Comparison of ENCODE assay signal across 2 cellular contexts in the genomic region with DNA sequence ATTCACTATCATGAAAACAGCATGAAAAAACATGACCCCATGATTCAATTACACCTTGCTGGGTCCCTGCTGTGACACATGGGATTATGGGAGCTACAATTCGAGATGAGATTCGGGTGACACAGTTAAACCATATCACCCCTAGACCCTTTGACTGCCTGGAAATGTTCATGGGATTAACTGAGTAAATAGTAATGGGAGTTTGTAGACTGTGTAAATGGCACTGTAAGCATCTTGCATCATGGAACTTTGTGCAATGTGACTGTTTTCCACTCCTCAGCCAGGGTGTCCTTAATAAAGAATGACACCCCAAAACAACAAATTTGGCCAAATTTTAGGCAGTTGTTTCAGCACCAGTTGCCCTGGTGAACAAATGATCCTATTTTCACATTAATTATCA.
A peak's percentile ranks its signal among the peaks of the same experiment; 100 is the strongest.
TF ChIP-seq lines count a peak whose summit lies in the region.

No MANE protein-coding gene starts in this region.

TF ChIP-seq in WTC11, 78 proteins besides CTCF, POLR2A, EP300 and RAD21:
- TF ChIP-seq, protein P1, sequence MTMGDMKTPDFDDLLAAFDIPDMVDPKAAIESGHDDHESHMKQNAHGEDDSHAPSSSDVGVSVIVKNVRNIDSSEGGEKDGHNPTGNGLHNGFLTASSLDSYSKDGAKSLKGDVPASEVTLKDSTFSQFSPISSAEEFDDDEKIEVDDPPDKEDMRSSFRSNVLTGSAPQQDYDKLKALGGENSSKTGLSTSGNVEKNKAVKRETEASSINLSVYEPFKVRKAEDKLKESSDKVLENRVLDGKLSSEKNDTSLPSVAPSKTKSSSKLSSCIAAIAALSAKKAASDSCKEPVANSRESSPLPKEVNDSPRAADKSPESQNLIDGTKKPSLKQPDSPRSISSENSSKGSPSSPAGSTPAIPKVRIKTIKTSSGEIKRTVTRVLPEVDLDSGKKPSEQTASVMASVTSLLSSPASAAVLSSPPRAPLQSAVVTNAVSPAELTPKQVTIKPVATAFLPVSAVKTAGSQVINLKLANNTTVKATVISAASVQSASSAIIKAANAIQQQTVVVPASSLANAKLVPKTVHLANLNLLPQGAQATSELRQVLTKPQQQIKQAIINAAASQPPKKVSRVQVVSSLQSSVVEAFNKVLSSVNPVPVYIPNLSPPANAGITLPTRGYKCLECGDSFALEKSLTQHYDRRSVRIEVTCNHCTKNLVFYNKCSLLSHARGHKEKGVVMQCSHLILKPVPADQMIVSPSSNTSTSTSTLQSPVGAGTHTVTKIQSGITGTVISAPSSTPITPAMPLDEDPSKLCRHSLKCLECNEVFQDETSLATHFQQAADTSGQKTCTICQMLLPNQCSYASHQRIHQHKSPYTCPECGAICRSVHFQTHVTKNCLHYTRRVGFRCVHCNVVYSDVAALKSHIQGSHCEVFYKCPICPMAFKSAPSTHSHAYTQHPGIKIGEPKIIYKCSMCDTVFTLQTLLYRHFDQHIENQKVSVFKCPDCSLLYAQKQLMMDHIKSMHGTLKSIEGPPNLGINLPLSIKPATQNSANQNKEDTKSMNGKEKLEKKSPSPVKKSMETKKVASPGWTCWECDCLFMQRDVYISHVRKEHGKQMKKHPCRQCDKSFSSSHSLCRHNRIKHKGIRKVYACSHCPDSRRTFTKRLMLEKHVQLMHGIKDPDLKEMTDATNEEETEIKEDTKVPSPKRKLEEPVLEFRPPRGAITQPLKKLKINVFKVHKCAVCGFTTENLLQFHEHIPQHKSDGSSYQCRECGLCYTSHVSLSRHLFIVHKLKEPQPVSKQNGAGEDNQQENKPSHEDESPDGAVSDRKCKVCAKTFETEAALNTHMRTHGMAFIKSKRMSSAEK (CRISPR knock-in tag; IDR thresholded peaks at IDR 0.05; ENCODE audit: borderline replicate concordance) = no peak
- peak; percentile 95 for TF ChIP-seq GABPB1 (CRISPR knock-in tag; IDR thresholded peaks at IDR 0.05)
- TF ChIP-seq, protein P2, sequence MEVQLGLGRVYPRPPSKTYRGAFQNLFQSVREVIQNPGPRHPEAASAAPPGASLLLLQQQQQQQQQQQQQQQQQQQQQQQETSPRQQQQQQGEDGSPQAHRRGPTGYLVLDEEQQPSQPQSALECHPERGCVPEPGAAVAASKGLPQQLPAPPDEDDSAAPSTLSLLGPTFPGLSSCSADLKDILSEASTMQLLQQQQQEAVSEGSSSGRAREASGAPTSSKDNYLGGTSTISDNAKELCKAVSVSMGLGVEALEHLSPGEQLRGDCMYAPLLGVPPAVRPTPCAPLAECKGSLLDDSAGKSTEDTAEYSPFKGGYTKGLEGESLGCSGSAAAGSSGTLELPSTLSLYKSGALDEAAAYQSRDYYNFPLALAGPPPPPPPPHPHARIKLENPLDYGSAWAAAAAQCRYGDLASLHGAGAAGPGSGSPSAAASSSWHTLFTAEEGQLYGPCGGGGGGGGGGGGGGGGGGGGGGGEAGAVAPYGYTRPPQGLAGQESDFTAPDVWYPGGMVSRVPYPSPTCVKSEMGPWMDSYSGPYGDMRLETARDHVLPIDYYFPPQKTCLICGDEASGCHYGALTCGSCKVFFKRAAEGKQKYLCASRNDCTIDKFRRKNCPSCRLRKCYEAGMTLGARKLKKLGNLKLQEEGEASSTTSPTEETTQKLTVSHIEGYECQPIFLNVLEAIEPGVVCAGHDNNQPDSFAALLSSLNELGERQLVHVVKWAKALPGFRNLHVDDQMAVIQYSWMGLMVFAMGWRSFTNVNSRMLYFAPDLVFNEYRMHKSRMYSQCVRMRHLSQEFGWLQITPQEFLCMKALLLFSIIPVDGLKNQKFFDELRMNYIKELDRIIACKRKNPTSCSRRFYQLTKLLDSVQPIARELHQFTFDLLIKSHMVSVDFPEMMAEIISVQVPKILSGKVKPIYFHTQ (CRISPR knock-in tag; IDR thresholded peaks at IDR 0.05) = no peak
- TF ChIP-seq, protein P3, sequence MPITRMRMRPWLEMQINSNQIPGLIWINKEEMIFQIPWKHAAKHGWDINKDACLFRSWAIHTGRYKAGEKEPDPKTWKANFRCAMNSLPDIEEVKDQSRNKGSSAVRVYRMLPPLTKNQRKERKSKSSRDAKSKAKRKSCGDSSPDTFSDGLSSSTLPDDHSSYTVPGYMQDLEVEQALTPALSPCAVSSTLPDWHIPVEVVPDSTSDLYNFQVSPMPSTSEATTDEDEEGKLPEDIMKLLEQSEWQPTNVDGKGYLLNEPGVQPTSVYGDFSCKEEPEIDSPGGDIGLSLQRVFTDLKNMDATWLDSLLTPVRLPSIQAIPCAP (CRISPR knock-in tag; IDR thresholded peaks at IDR 0.05) = no peak
- TF ChIP-seq JAZF1 (CRISPR knock-in tag; IDR thresholded peaks at IDR 0.05) = no peak

TF ChIP-seq in HepG2, 621 proteins besides CTCF, POLR2A, EP300 and RAD21 (continued from another document and continues in another):
- TF ChIP-seq ESRRA (CRISPR knock-in tag; IDR thresholded peaks at IDR 0.05; ENCODE audit: low read depth) (no peak), HNF4G (IDR thresholded peaks at IDR 0.05; ENCODE audit: borderline replicate concordance, low read depth, low read length) (peak; percentile 14; the same call in 1 of the 2 replicates), HNF4G (CRISPR knock-in tag; IDR thresholded peaks at IDR 0.05; ENCODE audit: borderline replicate concordance, low read depth) (no peak), SIN3A (IDR thresholded peaks at IDR 0.05; ENCODE audit: borderline replicate concordance, low read depth, low read length) (no peak), FOXO1 (CRISPR knock-in tag; IDR thresholded peaks at IDR 0.05) (peak; percentile 63; the same call in 1 of the 2 replicates), MBNL3 (CRISPR knock-in tag; conservative IDR thresholded peaks at IDR 0.05) (no peak), FOXP1 (IDR thresholded peaks at IDR 0.05) (no peak), FOXP1 (CRISPR knock-in tag; IDR thresholded peaks at IDR 0.05) (peak; percentile 73), MIER2 (CRISPR knock-in tag; IDR thresholded peaks at IDR 0.05) (no peak), SPEN (CRISPR knock-in tag; IDR thresholded peaks at IDR 0.05; ENCODE audit: low read depth) (no peak), MATR3 (CRISPR knock-in tag; IDR thresholded peaks at IDR 0.05) (no peak), NFYB (CRISPR knock-in tag; IDR thresholded peaks at IDR 0.05) (no peak), TMF1 (CRISPR knock-in tag; IDR thresholded peaks at IDR 0.05; ENCODE audit: low read depth) (no peak), RBFOX2 (IDR thresholded peaks at IDR 0.05; ENCODE audit: low read depth, low read length) (no peak), NFIB (CRISPR knock-in tag; IDR thresholded peaks at IDR 0.05; ENCODE audit: borderline replicate concordance) (no peak), ZNF879 (CRISPR knock-in tag; IDR thresholded peaks at IDR 0.05) (no peak), CBFB (CRISPR knock-in tag; IDR thresholded peaks at IDR 0.05) (no peak), ZNF589 (CRISPR knock-in tag; conservative IDR thresholded peaks at IDR 0.05) (no peak), ZNF615 (CRISPR knock-in tag; IDR thresholded peaks at IDR 0.05; ENCODE audit: borderline replicate concordance) (no peak), ZNF234 (CRISPR knock-in tag; conservative IDR thresholded peaks at IDR 0.05) (no peak), MTA3 (CRISPR knock-in tag; IDR thresholded peaks at IDR 0.05) (no peak), ZFP1 (CRISPR knock-in tag; IDR thresholded peaks at IDR 0.05) (no peak), ZNF605 (CRISPR knock-in tag; IDR thresholded peaks at IDR 0.05) (no peak), PPARG (CRISPR knock-in tag; conservative IDR thresholded peaks at IDR 0.05) (no peak), SIX1 (CRISPR knock-in tag; IDR thresholded peaks at IDR 0.05; ENCODE audit: borderline replicate concordance) (peak; percentile 41; the same call in 1 of the 2 replicates), FOXJ3 (CRISPR knock-in tag; IDR thresholded peaks at IDR 0.05; ENCODE audit: borderline replicate concordance) (no peak), IRF2 (CRISPR knock-in tag; IDR thresholded peaks at IDR 0.05) (no peak), NR2F1 (CRISPR knock-in tag; IDR thresholded peaks at IDR 0.05) (peak in 1 of 2 experiments; percentile 57; a peak in 1 of 4 replicates), YEATS2 (CRISPR knock-in tag; IDR thresholded peaks at IDR 0.05; ENCODE audit: borderline replicate concordance) (peak; percentile 21; the same call in 1 of the 2 replicates), JDP2 (CRISPR knock-in tag; IDR thresholded peaks at IDR 0.05; ENCODE audit: borderline replicate concordance) (no peak)
- TF ChIP-seq, protein P4, sequence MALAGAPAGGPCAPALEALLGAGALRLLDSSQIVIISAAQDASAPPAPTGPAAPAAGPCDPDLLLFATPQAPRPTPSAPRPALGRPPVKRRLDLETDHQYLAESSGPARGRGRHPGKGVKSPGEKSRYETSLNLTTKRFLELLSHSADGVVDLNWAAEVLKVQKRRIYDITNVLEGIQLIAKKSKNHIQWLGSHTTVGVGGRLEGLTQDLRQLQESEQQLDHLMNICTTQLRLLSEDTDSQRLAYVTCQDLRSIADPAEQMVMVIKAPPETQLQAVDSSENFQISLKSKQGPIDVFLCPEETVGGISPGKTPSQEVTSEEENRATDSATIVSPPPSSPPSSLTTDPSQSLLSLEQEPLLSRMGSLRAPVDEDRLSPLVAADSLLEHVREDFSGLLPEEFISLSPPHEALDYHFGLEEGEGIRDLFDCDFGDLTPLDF (CRISPR knock-in tag; IDR thresholded peaks at IDR 0.05) = no peak
- TF ChIP-seq, protein P5, sequence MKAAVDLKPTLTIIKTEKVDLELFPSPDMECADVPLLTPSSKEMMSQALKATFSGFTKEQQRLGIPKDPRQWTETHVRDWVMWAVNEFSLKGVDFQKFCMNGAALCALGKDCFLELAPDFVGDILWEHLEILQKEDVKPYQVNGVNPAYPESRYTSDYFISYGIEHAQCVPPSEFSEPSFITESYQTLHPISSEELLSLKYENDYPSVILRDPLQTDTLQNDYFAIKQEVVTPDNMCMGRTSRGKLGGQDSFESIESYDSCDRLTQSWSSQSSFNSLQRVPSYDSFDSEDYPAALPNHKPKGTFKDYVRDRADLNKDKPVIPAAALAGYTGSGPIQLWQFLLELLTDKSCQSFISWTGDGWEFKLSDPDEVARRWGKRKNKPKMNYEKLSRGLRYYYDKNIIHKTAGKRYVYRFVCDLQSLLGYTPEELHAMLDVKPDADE (CRISPR knock-in tag; IDR thresholded peaks at IDR 0.05) = no peak
- TF ChIP-seq, protein P6, sequence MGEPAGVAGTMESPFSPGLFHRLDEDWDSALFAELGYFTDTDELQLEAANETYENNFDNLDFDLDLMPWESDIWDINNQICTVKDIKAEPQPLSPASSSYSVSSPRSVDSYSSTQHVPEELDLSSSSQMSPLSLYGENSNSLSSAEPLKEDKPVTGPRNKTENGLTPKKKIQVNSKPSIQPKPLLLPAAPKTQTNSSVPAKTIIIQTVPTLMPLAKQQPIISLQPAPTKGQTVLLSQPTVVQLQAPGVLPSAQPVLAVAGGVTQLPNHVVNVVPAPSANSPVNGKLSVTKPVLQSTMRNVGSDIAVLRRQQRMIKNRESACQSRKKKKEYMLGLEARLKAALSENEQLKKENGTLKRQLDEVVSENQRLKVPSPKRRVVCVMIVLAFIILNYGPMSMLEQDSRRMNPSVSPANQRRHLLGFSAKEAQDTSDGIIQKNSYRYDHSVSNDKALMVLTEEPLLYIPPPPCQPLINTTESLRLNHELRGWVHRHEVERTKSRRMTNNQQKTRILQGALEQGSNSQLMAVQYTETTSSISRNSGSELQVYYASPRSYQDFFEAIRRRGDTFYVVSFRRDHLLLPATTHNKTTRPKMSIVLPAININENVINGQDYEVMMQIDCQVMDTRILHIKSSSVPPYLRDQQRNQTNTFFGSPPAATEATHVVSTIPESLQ (CRISPR knock-in tag; conservative IDR thresholded peaks at IDR 0.05) = no peak
- TF ChIP-seq, protein P7, sequence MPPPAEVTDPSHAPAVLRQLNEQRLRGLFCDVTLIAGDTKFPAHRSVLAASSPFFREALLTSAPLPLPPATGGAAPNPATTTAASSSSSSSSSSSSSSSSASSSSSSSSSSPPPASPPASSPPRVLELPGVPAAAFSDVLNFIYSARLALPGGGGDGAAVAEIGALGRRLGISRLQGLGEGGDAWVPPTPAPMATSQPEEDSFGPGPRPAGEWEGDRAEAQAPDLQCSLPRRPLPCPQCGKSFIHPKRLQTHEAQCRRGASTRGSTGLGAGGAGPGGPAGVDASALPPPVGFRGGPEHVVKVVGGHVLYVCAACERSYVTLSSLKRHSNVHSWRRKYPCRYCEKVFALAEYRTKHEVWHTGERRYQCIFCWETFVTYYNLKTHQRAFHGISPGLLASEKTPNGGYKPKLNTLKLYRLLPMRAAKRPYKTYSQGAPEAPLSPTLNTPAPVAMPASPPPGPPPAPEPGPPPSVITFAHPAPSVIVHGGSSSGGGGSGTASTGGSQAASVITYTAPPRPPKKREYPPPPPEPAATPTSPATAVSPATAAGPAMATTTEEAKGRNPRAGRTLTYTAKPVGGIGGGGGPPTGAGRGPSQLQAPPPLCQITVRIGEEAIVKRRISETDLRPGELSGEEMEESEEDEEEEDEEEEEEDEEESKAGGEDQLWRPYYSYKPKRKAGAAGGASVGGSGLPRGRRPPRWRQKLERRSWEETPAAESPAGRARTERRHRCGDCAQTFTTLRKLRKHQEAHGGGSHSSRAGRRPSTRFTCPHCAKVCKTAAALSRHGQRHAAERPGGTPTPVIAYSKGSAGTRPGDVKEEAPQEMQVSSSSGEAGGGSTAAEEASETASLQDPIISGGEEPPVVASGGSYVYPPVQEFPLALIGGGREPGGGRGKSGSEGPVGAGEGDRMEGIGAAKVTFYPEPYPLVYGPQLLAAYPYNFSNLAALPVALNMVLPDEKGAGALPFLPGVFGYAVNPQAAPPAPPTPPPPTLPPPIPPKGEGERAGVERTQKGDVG (CRISPR knock-in tag; IDR thresholded peaks at IDR 0.05; ENCODE audit: borderline replicate concordance) = no peak
- TF ChIP-seq, protein P8, sequence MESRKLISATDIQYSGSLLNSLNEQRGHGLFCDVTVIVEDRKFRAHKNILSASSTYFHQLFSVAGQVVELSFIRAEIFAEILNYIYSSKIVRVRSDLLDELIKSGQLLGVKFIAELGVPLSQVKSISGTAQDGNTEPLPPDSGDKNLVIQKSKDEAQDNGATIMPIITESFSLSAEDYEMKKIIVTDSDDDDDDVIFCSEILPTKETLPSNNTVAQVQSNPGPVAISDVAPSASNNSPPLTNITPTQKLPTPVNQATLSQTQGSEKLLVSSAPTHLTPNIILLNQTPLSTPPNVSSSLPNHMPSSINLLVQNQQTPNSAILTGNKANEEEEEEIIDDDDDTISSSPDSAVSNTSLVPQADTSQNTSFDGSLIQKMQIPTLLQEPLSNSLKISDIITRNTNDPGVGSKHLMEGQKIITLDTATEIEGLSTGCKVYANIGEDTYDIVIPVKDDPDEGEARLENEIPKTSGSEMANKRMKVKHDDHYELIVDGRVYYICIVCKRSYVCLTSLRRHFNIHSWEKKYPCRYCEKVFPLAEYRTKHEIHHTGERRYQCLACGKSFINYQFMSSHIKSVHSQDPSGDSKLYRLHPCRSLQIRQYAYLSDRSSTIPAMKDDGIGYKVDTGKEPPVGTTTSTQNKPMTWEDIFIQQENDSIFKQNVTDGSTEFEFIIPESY (CRISPR knock-in tag; IDR thresholded peaks at IDR 0.05) = no peak
- TF ChIP-seq, protein P9, sequence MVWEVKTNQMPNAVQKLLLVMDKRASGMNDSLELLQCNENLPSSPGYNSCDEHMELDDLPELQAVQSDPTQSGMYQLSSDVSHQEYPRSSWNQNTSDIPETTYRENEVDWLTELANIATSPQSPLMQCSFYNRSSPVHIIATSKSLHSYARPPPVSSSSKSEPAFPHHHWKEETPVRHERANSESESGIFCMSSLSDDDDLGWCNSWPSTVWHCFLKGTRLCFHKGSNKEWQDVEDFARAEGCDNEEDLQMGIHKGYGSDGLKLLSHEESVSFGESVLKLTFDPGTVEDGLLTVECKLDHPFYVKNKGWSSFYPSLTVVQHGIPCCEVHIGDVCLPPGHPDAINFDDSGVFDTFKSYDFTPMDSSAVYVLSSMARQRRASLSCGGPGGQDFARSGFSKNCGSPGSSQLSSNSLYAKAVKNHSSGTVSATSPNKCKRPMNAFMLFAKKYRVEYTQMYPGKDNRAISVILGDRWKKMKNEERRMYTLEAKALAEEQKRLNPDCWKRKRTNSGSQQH (CRISPR knock-in tag; IDR thresholded peaks at IDR 0.05; ENCODE audit: low read depth) = 0 out of 2 replicates have a peak, but pooled peaks have one; percentile 46
- TF ChIP-seq, protein P10, sequence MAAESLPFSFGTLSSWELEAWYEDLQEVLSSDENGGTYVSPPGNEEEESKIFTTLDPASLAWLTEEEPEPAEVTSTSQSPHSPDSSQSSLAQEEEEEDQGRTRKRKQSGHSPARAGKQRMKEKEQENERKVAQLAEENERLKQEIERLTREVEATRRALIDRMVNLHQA (CRISPR knock-in tag; IDR thresholded peaks at IDR 0.05) = no peak
